ENCODE assay signal across 15 cellular contexts in genomic region chr10:86362129-86362527, GRCh38. TPM values are rescaled to one million over a fixed set of nuclear protein-coding genes. Genes with fewer than 3 reads are reported as not detected.
DNase-seq lines count a peak whose midpoint lies in the region; ATAC-seq and TF ChIP-seq lines count a peak whose summit lies in the region.
"Had no signal": no experiment of that assay in that cellular context is flagged by ENCODE, and none has a peak within 500 bp of the region (broad histone marks: within the 10 kb centered on the region; RNA-seq: fewer than 3 reads in every experiment).

No MANE protein-coding gene starts in this region.

- no peak for ATAC-seq in upper lobe of right lung
- ATAC-seq: HCT116 had no signal

- H3K4me3 Mint-ChIP-seq in activated naive CD4-positive, alpha-beta T cell treated with anti-CD3 and anti-CD28 coated beads, Interleukin-2, amount 10 ng/mL, durations not matched to agents 7 days and 5 days: no peak overlapping the region
- H3K4me3 Mint-ChIP-seq in nephron progenitor cell (peak overlapping the region; percentile 77), type B pancreatic cell (no peak overlapping the region)

- H3K27ac ChIP-seq in coronary artery (no peak overlapping the region), upper lobe of right lung (no peak overlapping the region), osteoblast (ENCODE audit: low read depth, low read length) (no peak overlapping the region)

- H3K36me3 ChIP-seq in upper lobe of right lung (no peaks in the 10 kb centered on the region), osteoblast (ENCODE audit: insufficient read depth, low read length) (no peaks in the 10 kb centered on the region)

- no peak overlapping the region for H3K4me2 ChIP-seq in osteoblast (ENCODE audit: insufficient read depth, low read length)

- no peaks in the 10 kb centered on the region for H4K20me1 ChIP-seq in osteoblast (ENCODE audit: insufficient read depth, low read length)

- no peak overlapping the region for H2AFZ ChIP-seq in osteoblast (ENCODE audit: low read length)

- H3K4me1 Mint-ChIP-seq in activated naive CD4-positive, alpha-beta T cell treated with anti-CD3 and anti-CD28 coated beads, Interleukin-2, amount 10 ng/mL, durations not matched to agents 7 days and 5 days: peaks cover 10% of the 10 kb centered on the region
- H3K4me1 Mint-ChIP-seq in nephron progenitor cell: peaks cover 20% of the 10 kb centered on the region
- H3K4me1 Mint-ChIP-seq in type B pancreatic cell (ENCODE audit: unreplicated experiment): peaks cover 18% of the 10 kb centered on the region

- H3K4me1 ChIP-seq in upper lobe of right lung: peaks cover 16% of the 10 kb centered on the region
- H3K4me1 ChIP-seq in osteoblast (ENCODE audit: insufficient read depth, low read length): no peaks in the 10 kb centered on the region

- peaks cover 69% of the 10 kb centered on the region for H3K27me3 Mint-ChIP-seq in activated naive CD4-positive, alpha-beta T cell treated with anti-CD3 and anti-CD28 coated beads, Interleukin-2, amount 10 ng/mL, durations not matched to agents 7 days and 5 days
- H3K27me3 Mint-ChIP-seq in nephron progenitor cell (ENCODE audit: low read depth, poor library complexity): peaks cover 88% of the 10 kb centered on the region
- H3K27me3 Mint-ChIP-seq in type B pancreatic cell: peaks cover 65% of the 10 kb centered on the region

- H3K27ac Mint-ChIP-seq in activated naive CD4-positive, alpha-beta T cell treated with anti-CD3 and anti-CD28 coated beads, Interleukin-2, amount 10 ng/mL, durations not matched to agents 7 days and 5 days: no peak overlapping the region
- H3K27ac Mint-ChIP-seq in nephron progenitor cell (no peak overlapping the region), type B pancreatic cell (no peak overlapping the region)
- H3K27ac Mint-ChIP-seq: CD4-positive, CD25-positive, alpha-beta regulatory T cell had no signal

- peak; percentile 4 for DNase-seq in activated naive CD4-positive, alpha-beta T cell treated with anti-CD3 and anti-CD28 coated beads, Interleukin-2, amount 10 ng/mL, durations not matched to agents 7 days and 5 days
- no peak for DNase-seq in activated naive CD4-positive, alpha-beta T cell (lab: John Stamatoyannopoulos, UW)
- DNase-seq in coronary artery (ENCODE audit: low spot score) (peak; percentile 40), nephron progenitor cell (no peak), upper lobe of right lung (peak; percentile 29), type B pancreatic cell (ENCODE audit: extremely low spot score, unreplicated experiment) (no peak), osteoblast (ENCODE audit: insufficient read length, low spot score, missing footprints) (no peak)
- DNase-seq: AML-193; Calu3; CD4-positive, CD25-positive, alpha-beta regulatory T cell; MV-4-11; NCI-H1417 treated with DMSO at 0.1 percent for 48 hours; NCI-H2029; NCI-H510A had no signal

- H3K79me2 ChIP-seq in osteoblast (ENCODE audit: insufficient read depth, low read length): no peaks in the 10 kb centered on the region

- H3K9me3 ChIP-seq in upper lobe of right lung: no peaks in the 10 kb centered on the region
- H3K9me3 ChIP-seq in osteoblast (ENCODE audit: low read depth, low read length): no peaks in the 10 kb centered on the region

- TF ChIP-seq CTCF in coronary artery (IDR thresholded peaks at IDR 0.05) (no peak), nephron progenitor cell (IDR thresholded peaks at IDR 0.05) (no peak), upper lobe of right lung (IDR thresholded peaks at IDR 0.05) (no peak), type B pancreatic cell (conservative IDR thresholded peaks at IDR 0.05) (no peak), osteoblast (IDR thresholded peaks at IDR 0.05; ENCODE audit: extremely low read depth, low read depth, low read length) (no peak)

- H3K4me3 ChIP-seq in coronary artery: no peak overlapping the region
- H3K4me3 ChIP-seq in upper lobe of right lung: no peak overlapping the region
- H3K4me3 ChIP-seq in osteoblast (ENCODE audit: insufficient read depth, low read length): no peak overlapping the region

- intact Hi-C loops in upper lobe of right lung (cut with DNase I): no loop called here

- no peaks in the 10 kb centered on the region for H3K9me3 Mint-ChIP-seq in activated naive CD4-positive, alpha-beta T cell treated with anti-CD3 and anti-CD28 coated beads, Interleukin-2, amount 10 ng/mL, durations not matched to agents 7 days and 5 days
- no peaks in the 10 kb centered on the region for H3K9me3 Mint-ChIP-seq in nephron progenitor cell
- H3K9me3 Mint-ChIP-seq in type B pancreatic cell: no peaks in the 10 kb centered on the region
- H3K9me3 Mint-ChIP-seq: CD4-positive, CD25-positive, alpha-beta regulatory T cell had no signal

- H3K27me3 ChIP-seq in upper lobe of right lung (peaks cover 38% of the 10 kb centered on the region), osteoblast (ENCODE audit: insufficient read depth, low read length) (peaks cover 31% of the 10 kb centered on the region)

- H3K36me3 Mint-ChIP-seq in activated naive CD4-positive, alpha-beta T cell treated with anti-CD3 and anti-CD28 coated beads, Interleukin-2, amount 10 ng/mL, durations not matched to agents 7 days and 5 days: no peaks in the 10 kb centered on the region
- H3K36me3 Mint-ChIP-seq in nephron progenitor cell (ENCODE audit: low read depth) (no peaks in the 10 kb centered on the region), type B pancreatic cell (no peaks in the 10 kb centered on the region)
- H3K36me3 Mint-ChIP-seq: CD4-positive, CD25-positive, alpha-beta regulatory T cell had no signal

- CTCF ChIA-PET in activated naive CD4-positive, alpha-beta T cell treated with anti-CD3 and anti-CD28 coated beads, Interleukin-2, amount 10 ng/mL, durations not matched to agents 7 days and 5 days (lab: Charles Lee): no interaction called here

RNA-seq across cellular contexts. Expression of gene GRID1, which starts 4.5 kb away (rescaled TPM):
- total RNA-seq in upper lobe of right lung: 3.0 TPM
- total RNA-seq in type B pancreatic cell (ENCODE audit: low replicate concordance): 2.4 and 9.2 TPM in 2 replicates
- under 0.01 TPM in 1 of 2 replicates, not detected in the other for total RNA-seq in osteoblast
- total RNA-seq: Calu3; CD4-positive, CD25-positive, alpha-beta regulatory T cell had no signal

Comparison
In these comparisons a context has a peak if more than half of its experiments do, and no peak if none do; other contexts are left out.
1. DNase-seq: peak in activated naive CD4-positive, alpha-beta T cell treated with anti-CD3 and anti-CD28 coated beads, Interleukin-2, amount 10 ng/mL, durations not matched to agents 7 days and 5 days (single experiment), coronary artery (single experiment) and upper lobe of right lung (single experiment); none in activated naive CD4-positive, alpha-beta T cell (0 of 4), nephron progenitor cell (single experiment), type B pancreatic cell (single experiment) and osteoblast (single experiment).